In the genomic region with DNA sequence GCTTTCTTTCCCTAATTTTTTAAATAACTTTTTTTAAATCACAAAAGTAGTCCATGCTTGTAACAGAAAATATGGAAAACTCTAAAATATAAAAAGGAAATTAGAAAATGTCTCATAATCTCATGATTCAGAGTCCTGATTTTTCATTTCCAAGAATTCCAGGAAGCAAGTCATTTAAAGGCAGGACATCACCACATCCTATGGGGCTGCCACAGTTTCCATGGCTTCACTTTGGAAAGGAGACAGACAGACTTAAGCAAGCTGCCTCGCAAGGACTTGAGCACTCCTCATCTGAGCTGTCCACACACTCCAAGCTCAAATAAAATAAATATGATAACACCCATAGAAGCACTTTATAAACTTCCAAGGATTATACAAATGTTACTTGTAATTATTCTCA, we compare ENCODE assay signal across 25 cellular contexts.
"Had no signal": no experiment of that assay in that cellular context is flagged by ENCODE, and none has a peak within 500 bp of the region (broad histone marks: within the 10 kb centered on the region; RNA-seq: fewer than 3 reads in every experiment).

No MANE protein-coding gene starts in this region.

- H3K36me3 ChIP-seq: esophagus muscularis mucosa, pancreas, stomach, uterus, WERI-Rb-1 had no signal

- DNase-seq: activated CD4-positive, alpha-beta T cell treated with anti-CD3 and anti-CD28 coated beads, Interleukin-2, amount 50 U/mL, for 1 hour; activated CD4-positive, CD25-positive, alpha-beta regulatory T cell treated with anti-CD3 and anti-CD28 coated beads, Interleukin-2, amount 50 U/mL, for 72 hours; activated CD8-positive, alpha-beta T cell treated with anti-CD3 and anti-CD28 coated beads, Interleukin-2, amount 10 ng/mL, durations not matched to agents 7 days and 5 days; activated gamma-delta T cell treated with Interleukin-2 at 50 U/mL for 16 hours; aorta; central memory CD4-positive, alpha-beta T cell; dorsolateral prefrontal cortex; effector memory CD8-positive, alpha-beta T cell; pancreas; psoas muscle; stimulated activated CD4-positive, alpha-beta T cell treated with anti-CD3 and anti-CD28 coated beads, Interleukin-1b, Interleukin-23, amount 100 ng/mL, for 48 hours; stomach; T-cell; testis; uterus; WERI-Rb-1 had no signal

- H3K9me3 ChIP-seq: esophagus muscularis mucosa, pancreas, psoas muscle, stomach, testis, uterus had no signal

- H3K9me3 Mint-ChIP-seq: T-helper 2 cell treated with Interferon-gamma antibody and Interleukin-4, amounts not matched to agents 5 μg/mL and 100 μg/mL, for 36 hours had no signal

- H3K27ac ChIP-seq: esophagus muscularis mucosa, pancreas, psoas muscle, stomach, testis, uterus, WERI-Rb-1 had no signal

- FAIRE-seq: keratinocyte, pancreas, TTC549 had no signal

- H3K4me1 ChIP-seq: pancreas, psoas muscle, stomach, testis, uterus had no signal

- H3K27me3 ChIP-seq: dorsolateral prefrontal cortex, esophagus muscularis mucosa, pancreas, stomach, testis, uterus had no signal

- ATAC-seq: activated CD8-positive, alpha-beta T cell treated with anti-CD3 and anti-CD28 coated beads, Interleukin-2, amount 10 ng/mL, durations not matched to agents 7 days and 5 days; effector memory CD8-positive, alpha-beta T cell; left lobe of liver; natural killer cell treated with Interleukin-12 subunit alpha and Interleukin-12 subunit beta and Interleukin-15 and Interleukin-18, amount 100 ng/mL, for 72 hours; pancreas; psoas muscle; stimulated activated effector memory CD8-positive, alpha-beta T cell treated with anti-CD3 and anti-CD28 coated beads, Interleukin-12 subunit alpha, Interleukin-12 subunit beta, amount 100 ng/mL, for 72 hours; T-cell had no signal

- H3K4me3 ChIP-seq: dorsolateral prefrontal cortex, esophagus muscularis mucosa, pancreas, psoas muscle, skin epidermis, stomach, testis, uterus had no signal

- H3K4me3 Mint-ChIP-seq: activated CD8-positive, alpha-beta T cell treated with anti-CD3 and anti-CD28 coated beads, Interleukin-2, amount 10 ng/mL, durations not matched to agents 7 days and 5 days; activated naive CD4-positive, alpha-beta T cell treated with anti-CD3 and anti-CD28 coated beads, Interleukin-2, amount 50 U/mL, for 24 hours; effector memory CD8-positive, alpha-beta T cell; natural killer cell treated with Interleukin-12 subunit alpha and Interleukin-12 subunit beta and Interleukin-15 and Interleukin-18, amount 100 ng/mL, for 72 hours; stimulated activated effector memory CD8-positive, alpha-beta T cell treated with anti-CD3 and anti-CD28 coated beads, Interleukin-12 subunit alpha, Interleukin-12 subunit beta, amount 100 ng/mL, for 72 hours; T-cell; T-helper 2 cell treated with Interferon-gamma antibody and Interleukin-4, amounts not matched to agents 5 μg/mL and 100 μg/mL, for 36 hours had no signal

- H3K4me1 Mint-ChIP-seq: activated naive CD4-positive, alpha-beta T cell treated with anti-CD3 and anti-CD28 coated beads, Interleukin-2, amount 50 U/mL, for 24 hours; stimulated activated effector memory CD8-positive, alpha-beta T cell treated with anti-CD3 and anti-CD28 coated beads, Interleukin-12 subunit alpha, Interleukin-12 subunit beta, amount 100 ng/mL, for 72 hours; T-cell had no signal

- H3K27ac Mint-ChIP-seq: activated CD8-positive, alpha-beta T cell treated with anti-CD3 and anti-CD28 coated beads, Interleukin-2, amount 10 ng/mL, durations not matched to agents 7 days and 5 days; activated naive CD4-positive, alpha-beta T cell treated with anti-CD3 and anti-CD28 coated beads, Interleukin-2, amount 50 U/mL, for 24 hours; effector memory CD8-positive, alpha-beta T cell; natural killer cell treated with Interleukin-12 subunit alpha and Interleukin-12 subunit beta and Interleukin-15 and Interleukin-18, amount 100 ng/mL, for 72 hours; stimulated activated effector memory CD8-positive, alpha-beta T cell treated with anti-CD3 and anti-CD28 coated beads, Interleukin-12 subunit alpha, Interleukin-12 subunit beta, amount 100 ng/mL, for 72 hours; T-cell; T-helper 2 cell treated with Interferon-gamma antibody and Interleukin-4, amounts not matched to agents 5 μg/mL and 100 μg/mL, for 36 hours had no signal

- H3K36me3 Mint-ChIP-seq: activated naive CD4-positive, alpha-beta T cell treated with anti-CD3 and anti-CD28 coated beads, Interleukin-2, amount 50 U/mL, for 24 hours; natural killer cell treated with Interleukin-12 subunit alpha and Interleukin-12 subunit beta and Interleukin-15 and Interleukin-18, amount 100 ng/mL, for 72 hours; stimulated activated effector memory CD8-positive, alpha-beta T cell treated with anti-CD3 and anti-CD28 coated beads, Interleukin-12 subunit alpha, Interleukin-12 subunit beta, amount 100 ng/mL, for 72 hours; T-cell had no signal

- H3K27me3 Mint-ChIP-seq: activated naive CD4-positive, alpha-beta T cell treated with anti-CD3 and anti-CD28 coated beads, Interleukin-2, amount 50 U/mL, for 24 hours; effector memory CD8-positive, alpha-beta T cell; natural killer cell treated with Interleukin-12 subunit alpha and Interleukin-12 subunit beta and Interleukin-15 and Interleukin-18, amount 100 ng/mL, for 72 hours; T-cell had no signal
